ENCODE assay signal across 2 cellular contexts in the genomic region with DNA sequence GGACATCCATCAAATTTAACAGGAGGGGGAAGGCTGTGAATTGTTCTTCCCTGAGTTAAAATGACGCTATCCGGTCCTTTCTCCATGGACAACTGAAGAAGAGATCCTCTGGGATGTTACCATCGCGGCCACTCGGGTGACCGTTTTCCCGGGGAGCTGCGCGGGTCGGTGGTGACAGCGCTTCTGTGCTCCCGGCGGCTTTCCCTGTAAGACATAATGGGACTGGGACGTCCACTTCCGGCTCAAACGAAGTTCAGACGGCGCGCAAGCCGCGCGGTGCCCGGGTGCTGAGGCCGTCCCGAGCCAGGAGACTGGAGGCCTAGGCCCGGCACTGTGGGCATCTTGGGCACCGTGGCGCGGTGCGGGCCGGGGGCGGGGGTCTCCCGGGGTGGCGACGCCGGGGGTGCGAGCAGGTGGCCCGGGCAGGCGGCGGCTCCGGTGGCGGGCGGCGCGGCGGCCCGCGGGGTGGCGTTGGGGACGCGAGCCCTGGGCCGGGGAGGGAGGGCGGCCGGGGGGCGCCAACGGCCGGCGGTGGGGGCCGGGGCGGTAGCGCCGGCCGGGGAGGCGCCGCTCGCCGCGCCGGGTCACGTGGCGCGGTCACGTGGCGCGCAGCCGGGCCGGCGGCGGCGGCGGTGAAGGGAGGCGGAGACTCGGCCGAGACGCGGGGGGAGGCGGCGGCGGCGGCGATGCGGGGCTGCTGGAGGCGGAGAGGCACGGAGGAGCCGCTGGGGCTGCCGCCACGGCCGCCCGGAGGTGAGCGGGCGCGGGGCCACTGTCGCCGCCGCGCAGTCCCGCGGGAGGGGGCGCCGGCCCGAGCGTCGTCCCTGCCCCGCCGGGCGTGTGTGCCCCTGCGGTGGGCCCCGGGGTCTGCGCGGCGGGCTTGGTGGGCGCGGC.
TF ChIP-seq lines count a peak whose summit lies in the region.

No MANE protein-coding gene starts in this region.

TF ChIP-seq in HEK293, 187 proteins besides CTCF, POLR2A, EP300 and RAD21 (continued from another document):
- TF ChIP-seq, protein P1, sequence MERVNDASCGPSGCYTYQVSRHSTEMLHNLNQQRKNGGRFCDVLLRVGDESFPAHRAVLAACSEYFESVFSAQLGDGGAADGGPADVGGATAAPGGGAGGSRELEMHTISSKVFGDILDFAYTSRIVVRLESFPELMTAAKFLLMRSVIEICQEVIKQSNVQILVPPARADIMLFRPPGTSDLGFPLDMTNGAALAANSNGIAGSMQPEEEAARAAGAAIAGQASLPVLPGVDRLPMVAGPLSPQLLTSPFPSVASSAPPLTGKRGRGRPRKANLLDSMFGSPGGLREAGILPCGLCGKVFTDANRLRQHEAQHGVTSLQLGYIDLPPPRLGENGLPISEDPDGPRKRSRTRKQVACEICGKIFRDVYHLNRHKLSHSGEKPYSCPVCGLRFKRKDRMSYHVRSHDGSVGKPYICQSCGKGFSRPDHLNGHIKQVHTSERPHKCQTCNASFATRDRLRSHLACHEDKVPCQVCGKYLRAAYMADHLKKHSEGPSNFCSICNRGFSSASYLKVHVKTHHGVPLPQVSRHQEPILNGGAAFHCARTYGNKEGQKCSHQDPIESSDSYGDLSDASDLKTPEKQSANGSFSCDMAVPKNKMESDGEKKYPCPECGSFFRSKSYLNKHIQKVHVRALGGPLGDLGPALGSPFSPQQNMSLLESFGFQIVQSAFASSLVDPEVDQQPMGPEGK (tag by site-specific recombination; IDR thresholded peaks at IDR 0.05) = peak; percentile 42
- peak; percentile 65; the same call in 1 of the 2 replicates for TF ChIP-seq ZNF76 (tag by site-specific recombination; IDR thresholded peaks at IDR 0.05; ENCODE audit: borderline replicate concordance, low read depth)
- peak; percentile 45; the same call in 1 of the 2 replicates for TF ChIP-seq ZNF561 (tag by site-specific recombination; IDR thresholded peaks at IDR 0.05; ENCODE audit: borderline replicate concordance)
- peak; percentile 76 for TF ChIP-seq ZIC2 (tag by site-specific recombination; IDR thresholded peaks at IDR 0.05)
- TF ChIP-seq, protein P2, sequence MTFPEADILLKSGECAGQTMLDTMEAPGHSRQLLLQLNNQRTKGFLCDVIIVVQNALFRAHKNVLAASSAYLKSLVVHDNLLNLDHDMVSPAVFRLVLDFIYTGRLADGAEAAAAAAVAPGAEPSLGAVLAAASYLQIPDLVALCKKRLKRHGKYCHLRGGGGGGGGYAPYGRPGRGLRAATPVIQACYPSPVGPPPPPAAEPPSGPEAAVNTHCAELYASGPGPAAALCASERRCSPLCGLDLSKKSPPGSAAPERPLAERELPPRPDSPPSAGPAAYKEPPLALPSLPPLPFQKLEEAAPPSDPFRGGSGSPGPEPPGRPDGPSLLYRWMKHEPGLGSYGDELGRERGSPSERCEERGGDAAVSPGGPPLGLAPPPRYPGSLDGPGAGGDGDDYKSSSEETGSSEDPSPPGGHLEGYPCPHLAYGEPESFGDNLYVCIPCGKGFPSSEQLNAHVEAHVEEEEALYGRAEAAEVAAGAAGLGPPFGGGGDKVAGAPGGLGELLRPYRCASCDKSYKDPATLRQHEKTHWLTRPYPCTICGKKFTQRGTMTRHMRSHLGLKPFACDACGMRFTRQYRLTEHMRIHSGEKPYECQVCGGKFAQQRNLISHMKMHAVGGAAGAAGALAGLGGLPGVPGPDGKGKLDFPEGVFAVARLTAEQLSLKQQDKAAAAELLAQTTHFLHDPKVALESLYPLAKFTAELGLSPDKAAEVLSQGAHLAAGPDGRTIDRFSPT (tag by site-specific recombination; IDR thresholded peaks at IDR 0.05) = peak; percentile 47; the same call in 1 of the 2 replicates
- TF ChIP-seq ZBTB20 (tag by site-specific recombination; IDR thresholded peaks at IDR 0.05) = peak; percentile 92
- TF ChIP-seq ZNF311 (tag by site-specific recombination; IDR thresholded peaks at IDR 0.05; ENCODE audit: borderline replicate concordance) = no peak
- 0 out of 2 replicates have a peak, but pooled peaks have one; percentile 34 for TF ChIP-seq ZBTB17 (tag by site-specific recombination; IDR thresholded peaks at IDR 0.05)
- peak; percentile 81 for TF ChIP-seq ZNF341 (tag by site-specific recombination; IDR thresholded peaks at IDR 0.05; ENCODE audit: low read depth)
- TF ChIP-seq, protein P3, sequence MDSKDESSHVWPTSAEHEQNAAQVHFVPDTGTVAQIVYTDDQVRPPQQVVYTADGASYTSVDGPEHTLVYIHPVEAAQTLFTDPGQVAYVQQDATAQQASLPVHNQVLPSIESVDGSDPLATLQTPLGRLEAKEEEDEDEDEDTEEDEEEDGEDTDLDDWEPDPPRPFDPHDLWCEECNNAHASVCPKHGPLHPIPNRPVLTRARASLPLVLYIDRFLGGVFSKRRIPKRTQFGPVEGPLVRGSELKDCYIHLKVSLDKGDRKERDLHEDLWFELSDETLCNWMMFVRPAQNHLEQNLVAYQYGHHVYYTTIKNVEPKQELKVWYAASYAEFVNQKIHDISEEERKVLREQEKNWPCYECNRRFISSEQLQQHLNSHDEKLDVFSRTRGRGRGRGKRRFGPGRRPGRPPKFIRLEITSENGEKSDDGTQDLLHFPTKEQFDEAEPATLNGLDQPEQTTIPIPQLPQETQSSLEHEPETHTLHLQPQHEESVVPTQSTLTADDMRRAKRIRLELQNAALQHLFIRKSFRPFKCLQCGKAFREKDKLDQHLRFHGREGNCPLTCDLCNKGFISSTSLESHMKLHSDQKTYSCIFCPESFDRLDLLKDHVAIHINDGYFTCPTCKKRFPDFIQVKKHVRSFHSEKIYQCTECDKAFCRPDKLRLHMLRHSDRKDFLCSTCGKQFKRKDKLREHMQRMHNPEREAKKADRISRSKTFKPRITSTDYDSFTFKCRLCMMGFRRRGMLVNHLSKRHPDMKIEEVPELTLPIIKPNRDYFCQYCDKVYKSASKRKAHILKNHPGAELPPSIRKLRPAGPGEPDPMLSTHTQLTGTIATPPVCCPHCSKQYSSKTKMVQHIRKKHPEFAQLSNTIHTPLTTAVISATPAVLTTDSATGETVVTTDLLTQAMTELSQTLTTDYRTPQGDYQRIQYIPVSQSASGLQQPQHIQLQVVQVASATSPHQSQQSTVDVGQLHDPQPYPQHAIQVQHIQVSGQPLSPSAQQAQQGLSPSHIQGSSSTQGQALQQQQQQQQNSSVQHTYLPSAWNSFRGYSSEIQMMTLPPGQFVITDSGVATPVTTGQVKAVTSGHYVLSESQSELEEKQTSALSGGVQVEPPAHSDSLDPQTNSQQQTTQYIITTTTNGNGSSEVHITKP (tag by site-specific recombination; IDR thresholded peaks at IDR 0.05) = peak; percentile 65
- peak; percentile 47 for TF ChIP-seq ZNF335 (tag by site-specific recombination; conservative IDR thresholded peaks at IDR 0.05)
- no peak for TF ChIP-seq ZNF157 (tag by site-specific recombination; IDR thresholded peaks at IDR 0.05)

TF ChIP-seq in GM12878, 131 proteins besides CTCF, POLR2A, EP300 and RAD21 (continued from another document):
- TF ChIP-seq, protein P4, sequence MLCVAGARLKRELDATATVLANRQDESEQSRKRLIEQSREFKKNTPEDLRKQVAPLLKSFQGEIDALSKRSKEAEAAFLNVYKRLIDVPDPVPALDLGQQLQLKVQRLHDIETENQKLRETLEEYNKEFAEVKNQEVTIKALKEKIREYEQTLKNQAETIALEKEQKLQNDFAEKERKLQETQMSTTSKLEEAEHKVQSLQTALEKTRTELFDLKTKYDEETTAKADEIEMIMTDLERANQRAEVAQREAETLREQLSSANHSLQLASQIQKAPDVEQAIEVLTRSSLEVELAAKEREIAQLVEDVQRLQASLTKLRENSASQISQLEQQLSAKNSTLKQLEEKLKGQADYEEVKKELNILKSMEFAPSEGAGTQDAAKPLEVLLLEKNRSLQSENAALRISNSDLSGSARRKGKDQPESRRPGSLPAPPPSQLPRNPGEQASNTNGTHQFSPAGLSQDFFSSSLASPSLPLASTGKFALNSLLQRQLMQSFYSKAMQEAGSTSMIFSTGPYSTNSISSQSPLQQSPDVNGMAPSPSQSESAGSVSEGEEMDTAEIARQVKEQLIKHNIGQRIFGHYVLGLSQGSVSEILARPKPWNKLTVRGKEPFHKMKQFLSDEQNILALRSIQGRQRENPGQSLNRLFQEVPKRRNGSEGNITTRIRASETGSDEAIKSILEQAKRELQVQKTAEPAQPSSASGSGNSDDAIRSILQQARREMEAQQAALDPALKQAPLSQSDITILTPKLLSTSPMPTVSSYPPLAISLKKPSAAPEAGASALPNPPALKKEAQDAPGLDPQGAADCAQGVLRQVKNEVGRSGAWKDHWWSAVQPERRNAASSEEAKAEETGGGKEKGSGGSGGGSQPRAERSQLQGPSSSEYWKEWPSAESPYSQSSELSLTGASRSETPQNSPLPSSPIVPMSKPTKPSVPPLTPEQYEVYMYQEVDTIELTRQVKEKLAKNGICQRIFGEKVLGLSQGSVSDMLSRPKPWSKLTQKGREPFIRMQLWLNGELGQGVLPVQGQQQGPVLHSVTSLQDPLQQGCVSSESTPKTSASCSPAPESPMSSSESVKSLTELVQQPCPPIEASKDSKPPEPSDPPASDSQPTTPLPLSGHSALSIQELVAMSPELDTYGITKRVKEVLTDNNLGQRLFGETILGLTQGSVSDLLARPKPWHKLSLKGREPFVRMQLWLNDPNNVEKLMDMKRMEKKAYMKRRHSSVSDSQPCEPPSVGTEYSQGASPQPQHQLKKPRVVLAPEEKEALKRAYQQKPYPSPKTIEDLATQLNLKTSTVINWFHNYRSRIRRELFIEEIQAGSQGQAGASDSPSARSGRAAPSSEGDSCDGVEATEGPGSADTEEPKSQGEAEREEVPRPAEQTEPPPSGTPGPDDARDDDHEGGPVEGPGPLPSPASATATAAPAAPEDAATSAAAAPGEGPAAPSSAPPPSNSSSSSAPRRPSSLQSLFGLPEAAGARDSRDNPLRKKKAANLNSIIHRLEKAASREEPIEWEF (IDR thresholded peaks at IDR 0.05; ENCODE audit: insufficient replicate concordance, low read depth, low read length) = no peak
- TF ChIP-seq LARP7 (IDR thresholded peaks at IDR 0.05) = peak; percentile 41; the same call in 1 of the 2 replicates
- TF ChIP-seq, protein P5, sequence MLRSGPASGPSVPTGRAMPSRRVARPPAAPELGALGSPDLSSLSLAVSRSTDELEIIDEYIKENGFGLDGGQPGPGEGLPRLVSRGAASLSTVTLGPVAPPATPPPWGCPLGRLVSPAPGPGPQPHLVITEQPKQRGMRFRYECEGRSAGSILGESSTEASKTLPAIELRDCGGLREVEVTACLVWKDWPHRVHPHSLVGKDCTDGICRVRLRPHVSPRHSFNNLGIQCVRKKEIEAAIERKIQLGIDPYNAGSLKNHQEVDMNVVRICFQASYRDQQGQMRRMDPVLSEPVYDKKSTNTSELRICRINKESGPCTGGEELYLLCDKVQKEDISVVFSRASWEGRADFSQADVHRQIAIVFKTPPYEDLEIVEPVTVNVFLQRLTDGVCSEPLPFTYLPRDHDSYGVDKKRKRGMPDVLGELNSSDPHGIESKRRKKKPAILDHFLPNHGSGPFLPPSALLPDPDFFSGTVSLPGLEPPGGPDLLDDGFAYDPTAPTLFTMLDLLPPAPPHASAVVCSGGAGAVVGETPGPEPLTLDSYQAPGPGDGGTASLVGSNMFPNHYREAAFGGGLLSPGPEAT (IDR thresholded peaks at IDR 0.05; ENCODE audit: low read depth) = peak; percentile 43; the same call in 1 of the 2 replicates
- TF ChIP-seq EED (IDR thresholded peaks at IDR 0.05; ENCODE audit: low read depth) = 0 out of 2 replicates have a peak, but pooled peaks have one; percentile 53
- TF ChIP-seq, protein P6, sequence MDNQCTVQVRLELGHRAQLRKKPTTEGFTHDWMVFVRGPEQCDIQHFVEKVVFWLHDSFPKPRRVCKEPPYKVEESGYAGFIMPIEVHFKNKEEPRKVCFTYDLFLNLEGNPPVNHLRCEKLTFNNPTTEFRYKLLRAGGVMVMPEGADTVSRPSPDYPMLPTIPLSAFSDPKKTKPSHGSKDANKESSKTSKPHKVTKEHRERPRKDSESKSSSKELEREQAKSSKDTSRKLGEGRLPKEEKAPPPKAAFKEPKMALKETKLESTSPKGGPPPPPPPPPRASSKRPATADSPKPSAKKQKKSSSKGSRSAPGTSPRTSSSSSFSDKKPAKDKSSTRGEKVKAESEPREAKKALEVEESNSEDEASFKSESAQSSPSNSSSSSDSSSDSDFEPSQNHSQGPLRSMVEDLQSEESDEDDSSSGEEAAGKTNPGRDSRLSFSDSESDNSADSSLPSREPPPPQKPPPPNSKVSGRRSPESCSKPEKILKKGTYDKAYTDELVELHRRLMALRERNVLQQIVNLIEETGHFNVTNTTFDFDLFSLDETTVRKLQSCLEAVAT (IDR thresholded peaks at IDR 0.05) = 0 out of 2 replicates have a peak, but pooled peaks have one; percentile 6
